ENCODE assay signal across 20 cellular contexts in genomic region chr19:23145617-23146415, GRCh38. TPM values are rescaled to one million over a fixed set of nuclear protein-coding genes. Genes with fewer than 3 reads are reported as not detected.
A peak's percentile ranks its signal among the peaks of the same experiment; 100 is the strongest.
DNase-seq lines count a peak whose midpoint lies in the region; ATAC-seq and TF ChIP-seq lines count a peak whose summit lies in the region.
"Had no signal": no experiment of that assay in that cellular context is flagged by ENCODE, and none has a peak within 500 bp of the region (broad histone marks: within the 10 kb centered on the region; RNA-seq: fewer than 3 reads in every experiment).

No MANE protein-coding gene starts in this region.

- H3K27ac ChIP-seq in HCT116 (ENCODE audit: low read depth, low read length) (no peak overlapping the region), endodermal cell (ENCODE audit: low read depth, low read length) (no peak overlapping the region), mesendoderm (ENCODE audit: low read depth, low read length) (no peak overlapping the region)
- H3K27ac ChIP-seq: 22Rv1; BLaER1 treated with 17β-estradiol and CSF1 and Interleukin-3, amounts not matched to agents 10 nM and 100 nM had no signal

- TF ChIP-seq POLR2A in HCT116 (IDR thresholded peaks at IDR 0.05; ENCODE audit: borderline replicate concordance, extremely low read depth, insufficient read depth, insufficient read length) = no peak

- H2AFZ ChIP-seq in HCT116 (ENCODE audit: low read depth, low read length, poor library complexity, severe bottlenecking) = no peak overlapping the region

- H2BK15ac ChIP-seq in mesendoderm (replicated peaks; ENCODE audit: low read depth) = no peak overlapping the region

- no peak overlapping the region for H3K27ac Mint-ChIP-seq in endodermal cell
- H3K27ac Mint-ChIP-seq: CD14-positive monocyte; CD4-positive, alpha-beta T cell; CD8-positive, alpha-beta memory T cell; H9; HFFc6 had no signal

- no peak overlapping the region for H4K8ac ChIP-seq in mesendoderm (ENCODE audit: low read depth, low read length)

- no peak overlapping the region for H3K4ac ChIP-seq in mesendoderm (ENCODE audit: low read depth, low read length)

- H3K9me3 ChIP-seq in HCT116 (ENCODE audit: control insufficient read depth in 1 of 2, insufficient read depth in 1 of 2, low read depth in 1 of 2, low read length in 2 of 2) (peaks cover 11 to 16% of the 10 kb centered on the region in 2 experiments; a peak in 2 of 4 replicates), adipocyte (ENCODE audit: control insufficient read depth, low read length) (peaks cover 81% of the 10 kb centered on the region), endodermal cell (ENCODE audit: control insufficient read depth, low read length) (peaks cover 92% of the 10 kb centered on the region)
- H3K9me3 ChIP-seq: BE2C had no signal

- TF ChIP-seq CTCF in HCT116 (IDR thresholded peaks at IDR 0.05 in 2 of 3, conservative IDR thresholded peaks at IDR 0.05 in 1 of 3; ENCODE audit: borderline replicate concordance in 1 of 3, insufficient read depth in 1 of 3, low read depth in 2 of 3, low read length in 2 of 3) = no peak
- TF ChIP-seq CTCF in endodermal cell (conservative IDR thresholded peaks at IDR 0.05) = no peak

- H3K4me3 ChIP-seq in HCT116 (replicated peaks in 1 of 2; ENCODE audit: low read depth in 1 of 2, low read length in 2 of 2) (no peak overlapping the region), adipocyte (ENCODE audit: low read length) (peak overlapping the region; percentile 23), endodermal cell (ENCODE audit: low read length) (peak overlapping the region; percentile 72), mesendoderm (ENCODE audit: low read length) (no peak overlapping the region)

- no peak overlapping the region for H4K5ac ChIP-seq in mesendoderm (ENCODE audit: low read length)

- no peak overlapping the region for H2AK5ac ChIP-seq in mesendoderm (ENCODE audit: low read length)

- no peaks in the 10 kb centered on the region for H3K9me2 ChIP-seq in HCT116 (ENCODE audit: insufficient read depth)

- intact Hi-C loops in HCT116 (cut with micrococcal nuclease) = no loop called here

- no peak overlapping the region for H3K23ac ChIP-seq in mesendoderm (ENCODE audit: low read length)

- no peaks in the 10 kb centered on the region for H3K4me1 ChIP-seq in HCT116 (ENCODE audit: control insufficient read depth in 1 of 2, insufficient read depth in 2 of 2, low read length in 2 of 2)
- no peaks in the 10 kb centered on the region for H3K4me1 ChIP-seq in adipocyte (ENCODE audit: control insufficient read depth, insufficient read depth, low read length)
- H3K4me1 ChIP-seq in endodermal cell (ENCODE audit: control insufficient read depth, insufficient read depth, low read length) = no peaks in the 10 kb centered on the region
- no peaks in the 10 kb centered on the region for H3K4me1 ChIP-seq in mesendoderm (ENCODE audit: control insufficient read depth, low read depth, low read length)
- H3K4me1 ChIP-seq: BE2C; BLaER1 treated with 17β-estradiol and CSF1 and Interleukin-3, amounts not matched to agents 10 nM and 100 nM had no signal

- RAD21 ChIA-PET in HCT116 (lab: Charles Lee; ENCODE audit: low non-redundant PET in 1 of 2, low total read pairs in 2 of 2, uncharacterized antibody in 2 of 2, unreplicated experiment in 2 of 2) = no interaction called here

- ATAC-seq in HCT116 = no peak

- H3K36me3 ChIP-seq in HCT116 (ENCODE audit: control insufficient read depth in 1 of 2, insufficient read depth in 2 of 2, low read length in 2 of 2) = no peaks in the 10 kb centered on the region
- H3K36me3 ChIP-seq in adipocyte (ENCODE audit: control insufficient read depth, insufficient read depth, low read length, severe bottlenecking) = no peaks in the 10 kb centered on the region
- H3K36me3 ChIP-seq in endodermal cell (ENCODE audit: control insufficient read depth, insufficient read depth, low read length) = peaks cover 69% of the 10 kb centered on the region
- peaks cover under 1% of the 10 kb centered on the region for H3K36me3 ChIP-seq in mesendoderm (ENCODE audit: control insufficient read depth, insufficient read depth, low read length)
- H3K36me3 ChIP-seq: BE2C had no signal

- H3K56ac ChIP-seq in mesendoderm (ENCODE audit: low read length) = no peak overlapping the region

- H3K9me3 Mint-ChIP-seq in endodermal cell = peaks cover 86% of the 10 kb centered on the region

- H2BK120ac ChIP-seq in mesendoderm (ENCODE audit: low read depth, low read length) = no peak overlapping the region

- WGBS in endodermal cell (ENCODE audit: insufficient coverage in 1 of 2, insufficient read length in 1 of 2), 2 experiments = 100% methylated on average over 1 to 3 of the region's 3 CpGs
- no CpG with 5 or more reads among the region's 3 CpGs for WGBS in mesendoderm (ENCODE audit: extremely low coverage, insufficient coverage, low lambda C conversion rate)

- H3K27me3 ChIP-seq in HCT116 (ENCODE audit: insufficient read depth, low read length) (no peaks in the 10 kb centered on the region), adipocyte (replicated peaks; ENCODE audit: control insufficient read depth, insufficient read depth, low read length) (no peaks in the 10 kb centered on the region), endodermal cell (ENCODE audit: control insufficient read depth, insufficient read depth, low read length, poor library complexity, severe bottlenecking) (no peaks in the 10 kb centered on the region), mesendoderm (ENCODE audit: insufficient read depth, low read length, poor library complexity) (no peaks in the 10 kb centered on the region)
- H3K27me3 ChIP-seq: BE2C; BLaER1 treated with 17β-estradiol and CSF1 and Interleukin-3, amounts not matched to agents 10 nM and 100 nM had no signal

- DNase-seq in HCT116 (ENCODE audit: low read depth, low spot score) = no peak
- DNase-seq in adipocyte (ENCODE audit: low read depth) = no peak
- no peak for DNase-seq in endodermal cell
- peak; percentile 8 for DNase-seq in mesendoderm
- DNase-seq in NCI-H2196 (lab: John Stamatoyannopoulos, UW; ENCODE audit: unreplicated experiment) = no peak
- DNase-seq in SKM-1 (lab: John Stamatoyannopoulos, UW; ENCODE audit: unreplicated experiment) = no peak
- no peak for DNase-seq in AG08395 (ENCODE audit: low spot score)
- DNase-seq in DMS79 (lab: John Stamatoyannopoulos, UW) = no peak
- DNase-seq: AML-193; BE2C; Calu3; CD4-positive, alpha-beta T cell; CD8-positive, alpha-beta memory T cell; DMS53; DND-41; H9; HFFc6 had no signal

- peaks cover 72% of the 10 kb centered on the region for H3K36me3 Mint-ChIP-seq in endodermal cell (ENCODE audit: low read depth)

- no peaks in the 10 kb centered on the region for H3K27me3 Mint-ChIP-seq in endodermal cell (ENCODE audit: insufficient read depth)
- H3K27me3 Mint-ChIP-seq: CD4-positive, alpha-beta T cell; CD8-positive, alpha-beta memory T cell had no signal

- no peak overlapping the region for H3K9ac ChIP-seq in HCT116 (ENCODE audit: low read length)
- H3K9ac ChIP-seq in adipocyte (ENCODE audit: low read length) = no peak overlapping the region
- no peak overlapping the region for H3K9ac ChIP-seq in endodermal cell (ENCODE audit: extremely low read depth, low read length, poor library complexity, severe bottlenecking)
- H3K9ac ChIP-seq in mesendoderm (ENCODE audit: low read length) = no peak overlapping the region
- H3K9ac ChIP-seq: BLaER1 treated with 17β-estradiol and CSF1 and Interleukin-3, amounts not matched to agents 10 nM and 100 nM had no signal

- BruUV-seq in HCT116 (replicated peaks; lab: Mats Ljungman, UMichigan) = no TSS peak

- POLR2A ChIA-PET in HCT116 (lab: Charles Lee) = no interaction called here

- no peak overlapping the region for H2BK5ac ChIP-seq in mesendoderm (ENCODE audit: low read length)

- no peak for TF ChIP-seq RAD21 in HCT116 (IDR thresholded peaks at IDR 0.05; ENCODE audit: low read depth)

- no peak overlapping the region for H3K18ac ChIP-seq in mesendoderm (ENCODE audit: low read length)

- H3K4me2 ChIP-seq in HCT116 (ENCODE audit: low read length) (no peak overlapping the region), mesendoderm (ENCODE audit: low read length) (no peak overlapping the region)
- H3K4me2 ChIP-seq: BLaER1 treated with 17β-estradiol and CSF1 and Interleukin-3, amounts not matched to agents 10 nM and 100 nM had no signal

- CTCF ChIA-PET in HCT116 (lab: Charles Lee) = no interaction called here

- H3K4me1 Mint-ChIP-seq in endodermal cell = no peaks in the 10 kb centered on the region
- H3K4me1 Mint-ChIP-seq: CD14-positive monocyte; CD8-positive, alpha-beta memory T cell; H9 had no signal

- no peak overlapping the region for H3K4me3 Mint-ChIP-seq in endodermal cell
- H3K4me3 Mint-ChIP-seq: CD14-positive monocyte; CD4-positive, alpha-beta T cell; CD8-positive, alpha-beta memory T cell; H9; HFFc6 had no signal

- H3K79me2 ChIP-seq in HCT116 (ENCODE audit: insufficient read depth, low read length) = no peaks in the 10 kb centered on the region
- no peaks in the 10 kb centered on the region for H3K79me2 ChIP-seq in mesendoderm (ENCODE audit: control insufficient read depth, insufficient read depth, low read length)

- no peaks in the 10 kb centered on the region for H3K79me1 ChIP-seq in mesendoderm (ENCODE audit: low read length)

- no peaks in the 10 kb centered on the region for H4K20me1 ChIP-seq in HCT116 (ENCODE audit: insufficient read depth)
- H4K20me1 ChIP-seq: BLaER1 treated with 17β-estradiol and CSF1 and Interleukin-3, amounts not matched to agents 10 nM and 100 nM had no signal

TF ChIP-seq in HCT116, 20 proteins besides CTCF, POLR2A, EP300 and RAD21:
- TF ChIP-seq ZNF274 (IDR thresholded peaks at IDR 0.05; ENCODE audit: low read depth, low read length) (peak; percentile 42; the same call in 1 of the 2 replicates), YY1 (IDR thresholded peaks at IDR 0.05; ENCODE audit: extremely low read depth, insufficient replicate concordance, low read depth, low read length) (no peak)
TF ChIP-seq in HCT116: peak in this region for 1.

RNA-seq across cellular contexts. Expression of gene ZNF730, which starts 29.0 kb away (rescaled TPM):
- total RNA-seq in HCT116 (2021; ENCODE audit: unreplicated experiment) = not detected
- polyA plus RNA-seq in HCT116 (2012) = not detected in 2 replicates
- total RNA-seq in endodermal cell = 10 to 100 TPM; 40.3 to 83.9 TPM
- polyA plus RNA-seq in endodermal cell (2013, experiment 1 of 2) = 21.7 TPM
- polyA plus RNA-seq in endodermal cell (2013, experiment 2 of 2) = 27.6 TPM
- polyA plus RNA-seq in mesendoderm (2013, experiment 1 of 2) = 17.8 TPM
- polyA plus RNA-seq in mesendoderm (2013, experiment 2 of 2) = 18.9 TPM
- total RNA-seq: Calu3; CD4-positive, alpha-beta T cell had no signal
- polyA plus RNA-seq: CD14-positive monocyte; CD8-positive, alpha-beta memory T cell had no signal

Comparison
In these comparisons a context has a peak if more than half of its experiments do, and no peak if none do; other contexts are left out.
1. H3K4me3 ChIP-seq: peak in adipocyte (single experiment) and endodermal cell (single experiment); none in HCT116 (0 of 2) and mesendoderm (single experiment).
2. RNA of gene ZNF730, which starts 29.0 kb away (total RNA-seq): 40.3 to 83.9 TPM in endodermal cell; not detected in HCT116 (single experiment); every median in the first group is over 10 times any median in the second.